In the genomic region with DNA sequence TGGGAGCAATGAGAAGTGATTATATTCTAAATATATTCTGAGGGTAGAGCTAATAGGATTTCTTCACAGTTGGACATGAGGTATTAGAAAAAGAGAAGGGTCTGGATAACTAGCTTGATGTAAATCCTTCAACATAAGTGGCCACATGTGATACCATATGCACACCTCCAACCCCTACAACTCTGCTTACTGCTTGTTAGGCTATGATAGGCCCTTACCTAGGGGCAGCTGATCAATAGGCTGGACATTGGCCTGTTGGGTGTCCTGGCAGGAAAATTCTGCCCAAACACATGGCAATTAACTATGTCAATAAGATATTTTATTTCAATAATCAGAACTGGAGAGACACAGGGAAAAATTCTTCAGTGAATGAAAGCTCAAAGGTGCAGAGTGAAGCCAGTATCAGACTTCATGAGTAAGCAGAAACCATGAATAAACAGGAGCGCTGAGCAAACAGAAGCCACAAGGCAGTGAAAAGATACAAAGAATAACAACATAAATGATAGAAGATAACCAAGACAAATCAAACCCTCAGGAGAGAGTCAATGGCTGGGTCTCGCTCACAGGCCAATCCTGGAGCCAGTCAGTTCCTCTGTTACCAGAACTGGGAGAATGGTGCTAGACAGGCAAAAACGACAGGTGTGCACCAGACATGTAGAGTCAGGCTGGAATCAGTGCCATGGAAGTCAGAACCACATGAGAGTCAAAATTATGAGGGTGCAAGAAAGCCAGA, we compare ENCODE assay signal across 22 cellular contexts. TPM values are rescaled to one million over a fixed set of nuclear protein-coding genes. Genes with fewer than 3 reads are reported as not detected.
DNase-seq lines count a peak whose midpoint lies in the region; ATAC-seq, FAIRE-seq and TF ChIP-seq lines count a peak whose summit lies in the region.
"Had no signal": no experiment of that assay in that cellular context is flagged by ENCODE, and none has a peak within 500 bp of the region (broad histone marks: within the 10 kb centered on the region; RNA-seq: fewer than 3 reads in every experiment).

No MANE protein-coding gene starts in this region.

- H3K36me3 ChIP-seq in left lung = no peaks in the 10 kb centered on the region
- H3K36me3 ChIP-seq: adrenal gland, cardiac muscle cell, uterus had no signal

- peak; percentile 97 for FAIRE-seq in islet of Langerhans (lab: Jason Lieb, UNC)

- ATAC-seq in left cardiac atrium (no peak), left lung (no peak)

- H3K36me3 Mint-ChIP-seq in activated naive CD4-positive, alpha-beta T cell treated with anti-CD3 and anti-CD28 coated beads, Interleukin-2, amount 50 U/mL, for 24 hours = peaks cover 32% of the 10 kb centered on the region
- no peaks in the 10 kb centered on the region for H3K36me3 Mint-ChIP-seq in type B pancreatic cell

- no peaks in the 10 kb centered on the region for H3K27me3 ChIP-seq in left lung
- H3K27me3 ChIP-seq: adrenal gland, cardiac muscle cell, uterus had no signal

- no peaks in the 10 kb centered on the region for H3K4me1 ChIP-seq in left lung
- H3K4me1 ChIP-seq: adrenal gland, uterus had no signal

- peak overlapping the region; percentile 3 for H3K27ac Mint-ChIP-seq in activated naive CD4-positive, alpha-beta T cell treated with anti-CD3 and anti-CD28 coated beads, Interleukin-2, amount 50 U/mL, for 24 hours
- H3K27ac Mint-ChIP-seq in type B pancreatic cell = peak overlapping the region; percentile 46
- H3K27ac Mint-ChIP-seq: WTC11 had no signal

- H3K27ac ChIP-seq in left lung = no peak overlapping the region
- H3K27ac ChIP-seq: adrenal gland, cardiac muscle cell, epithelial cell of prostate, skin epidermis, uterus had no signal

- H3K4me1 Mint-ChIP-seq in activated naive CD4-positive, alpha-beta T cell treated with anti-CD3 and anti-CD28 coated beads, Interleukin-2, amount 50 U/mL, for 24 hours = peaks cover 79% of the 10 kb centered on the region
- no peaks in the 10 kb centered on the region for H3K4me1 Mint-ChIP-seq in type B pancreatic cell (ENCODE audit: unreplicated experiment)
- H3K4me1 Mint-ChIP-seq: nephron had no signal

- no peak for DNase-seq in activated naive CD4-positive, alpha-beta T cell (lab: John Stamatoyannopoulos, UW)
- peak; percentile 94 for DNase-seq in NCI-H82 treated with DMSO at 0.1 percent for 48 hours (lab: John Stamatoyannopoulos, UW; ENCODE audit: unreplicated experiment)
- DNase-seq in type B pancreatic cell (ENCODE audit: extremely low spot score, unreplicated experiment) = no peak
- DNase-seq in left cardiac atrium = no peak
- no peak for DNase-seq in left lung
- no peak for DNase-seq in activated CD4-positive, alpha-beta T cell treated with anti-CD3 and anti-CD28 coated beads for 1 hour
- DNase-seq: ACHN; activated T-cell treated with anti-CD3 and anti-CD28 coated beads, Interleukin-2, amount 50 U/mL, for 48 hours; adrenal gland; foreskin fibroblast; IMR-90; NCI-H1694 treated with DMSO at 0.1 percent for 48 hours; Right ventricle myocardium superior; stimulated activated CD4-positive, alpha-beta T cell treated with anti-CD3 and anti-CD28 coated beads, Interleukin-4, amount 100 ng/mL, for 24 hours; uterus had no signal

- intact Hi-C loops in left cardiac atrium (cut with DNase I) = no loop called here
- intact Hi-C loops in left lung (cut with DNase I) = no loop called here

- no peak overlapping the region for H3K4me3 ChIP-seq in left lung
- H3K4me3 ChIP-seq: adrenal gland, cardiac muscle cell, skin epidermis, uterus had no signal

- no peak overlapping the region for H3K4me3 Mint-ChIP-seq in activated naive CD4-positive, alpha-beta T cell treated with anti-CD3 and anti-CD28 coated beads, Interleukin-2, amount 50 U/mL, for 24 hours
- no peak overlapping the region for H3K4me3 Mint-ChIP-seq in type B pancreatic cell
- H3K4me3 Mint-ChIP-seq: nephron, WTC11 had no signal

- TF ChIP-seq CTCF in type B pancreatic cell (conservative IDR thresholded peaks at IDR 0.05) = no peak
- no peak for TF ChIP-seq CTCF in left lung (IDR thresholded peaks at IDR 0.05)

- H3K27me3 Mint-ChIP-seq in activated naive CD4-positive, alpha-beta T cell treated with anti-CD3 and anti-CD28 coated beads, Interleukin-2, amount 50 U/mL, for 24 hours = no peaks in the 10 kb centered on the region
- H3K27me3 Mint-ChIP-seq in type B pancreatic cell = no peaks in the 10 kb centered on the region

- H3K9me3 ChIP-seq in left lung = no peaks in the 10 kb centered on the region
- H3K9me3 ChIP-seq: adrenal gland, uterus had no signal

- peaks cover 4% of the 10 kb centered on the region for H3K9me3 Mint-ChIP-seq in activated naive CD4-positive, alpha-beta T cell treated with anti-CD3 and anti-CD28 coated beads, Interleukin-2, amount 50 U/mL, for 24 hours
- peaks cover 4% of the 10 kb centered on the region for H3K9me3 Mint-ChIP-seq in type B pancreatic cell

RNA-seq across cellular contexts. Expression of a gene that starts 46.3 kb away (rescaled TPM):
- total RNA-seq in type B pancreatic cell (ENCODE audit: low replicate concordance) (126 and 150 TPM in 2 replicates), left cardiac atrium (100 to 1,000 TPM in 1 of 2 donors, 10 to 100 TPM in 1; 99.6 to 123 TPM), left lung (100 to 1,000 TPM; 109 to 184 TPM)
